In the genomic region with DNA sequence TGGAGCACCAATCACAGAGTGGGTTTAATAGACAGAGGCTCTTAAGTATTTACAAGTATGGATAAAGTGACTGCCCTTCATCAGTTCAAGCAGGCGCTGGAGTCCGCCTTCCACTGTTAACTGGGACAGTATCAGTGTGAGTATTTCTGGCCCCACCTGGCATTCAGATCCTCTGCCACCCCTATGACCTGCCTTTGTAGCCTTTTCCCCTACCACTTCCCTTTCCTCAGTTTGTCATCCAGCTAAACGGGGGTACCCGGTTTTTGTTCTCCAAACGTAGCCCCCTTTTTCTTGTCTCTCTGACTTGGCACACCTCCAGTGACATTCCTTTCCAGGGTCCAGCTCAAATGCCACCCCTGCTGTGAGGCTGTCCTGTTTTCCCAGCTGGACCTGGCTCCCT, we compare ENCODE assay signal across 21 cellular contexts.
"Had no signal": no experiment of that assay in that cellular context is flagged by ENCODE, and none has a peak within 500 bp of the region (broad histone marks: within the 10 kb centered on the region; RNA-seq: fewer than 3 reads in every experiment).

No MANE protein-coding gene starts in this region.

- H3K27ac ChIP-seq: brain microvascular endothelial cell, cardiac muscle cell, colonic mucosa, SK-N-MC, WERI-Rb-1 had no signal

- DNase-seq: activated CD4-positive, alpha-beta memory T cell treated with anti-CD3 and anti-CD28 coated beads, Interleukin-2, amount 10 ng/mL, durations not matched to agents 7 days and 5 days; activated CD4-positive, alpha-beta T cell treated with anti-CD3 and anti-CD28 coated beads for 36 hours; activated CD4-positive, alpha-beta T cell treated with anti-CD3 and anti-CD28 coated beads, Interleukin-2, amount 50 U/mL, for 1 hour; activated CD8-positive, alpha-beta memory T cell treated with anti-CD3 and anti-CD28 coated beads, Interleukin-2, amount 50 U/mL, for 4 hours; activated gamma-delta T cell treated with Interleukin-2 at 50 U/mL for 16 hours; activated naive CD4-positive, alpha-beta T cell treated with anti-CD3 and anti-CD28 coated beads, Interleukin-2, amount 10 ng/mL, durations not matched to agents 7 days and 5 days; activated naive CD8-positive, alpha-beta T cell treated with anti-CD3 and anti-CD28 coated beads for 36 hours; activated T-cell treated with anti-CD3 and anti-CD28 coated beads, Interleukin-2, amount 50 U/mL, for 72 hours; brain microvascular endothelial cell; colonic mucosa; MG63; MV-4-11; NCI-H1105 treated with DMSO at 0.1 percent for 48 hours; NCI-H1694 treated with DMSO at 0.1 percent for 48 hours; NCI-H2171; NCI-H226; NCI-H82; T-helper 1 cell; WERI-Rb-1 had no signal

- H3K9me3 ChIP-seq: colonic mucosa, MG63 had no signal

- H3K27me3 ChIP-seq: brain microvascular endothelial cell, cardiac muscle cell, colonic mucosa had no signal

- H3K4me3 ChIP-seq: cardiac muscle cell, colonic mucosa, MG63, SK-N-MC had no signal

- H3K4me1 ChIP-seq: colonic mucosa had no signal

- H3K36me3 ChIP-seq: brain microvascular endothelial cell, cardiac muscle cell, colonic mucosa, MG63, WERI-Rb-1 had no signal
